In genomic region chr11:120912504-120912903, GRCh38 we compare ENCODE assay signal across 8 cellular contexts.
A peak's percentile ranks its signal among the peaks of the same experiment; 100 is the strongest.
DNase-seq lines count a peak whose midpoint lies in the region; ATAC-seq and TF ChIP-seq lines count a peak whose summit lies in the region.

No MANE protein-coding gene starts in this region.

- peak; percentile 3 for DNase-seq in NCI-H2196 treated with DMSO at 0.1 percent for 48 hours (lab: John Stamatoyannopoulos, UW; ENCODE audit: unreplicated experiment)
- no peak for DNase-seq in NCI-H2196 (lab: John Stamatoyannopoulos, UW; ENCODE audit: unreplicated experiment)
- peak; percentile 62 for DNase-seq in NCI-H69 (lab: John Stamatoyannopoulos, UW)
- peak; percentile 40 for DNase-seq in fibroblast of gingiva (ENCODE audit: low read depth)
- peak; percentile 5 for DNase-seq in skeletal muscle cell (ENCODE audit: low read depth)
- no peak for DNase-seq in thyroid gland

- intact Hi-C loops in thyroid gland (cut with DNase I): no loop called here

- H3K27ac ChIP-seq in thyroid gland: no peak overlapping the region

- no peaks in the 10 kb centered on the region for H3K27me3 ChIP-seq in thyroid gland

- no peak for TF ChIP-seq POLR2A in thyroid gland (IDR thresholded peaks at IDR 0.05)

- no peaks in the 10 kb centered on the region for H3K36me3 ChIP-seq in thyroid gland

- no peaks in the 10 kb centered on the region for H3K9me3 ChIP-seq in thyroid gland

- 57 to 63% methylated on average over 5 of the region's 5 CpGs for WGBS in thyroid gland, 2 donors

- no peak overlapping the region for H3K4me3 ChIP-seq in skeletal muscle cell (ENCODE audit: low read depth, low read length)
- no peak overlapping the region for H3K4me3 ChIP-seq in thyroid gland (replicated peaks in 1 of 3)

- no peak for TF ChIP-seq CTCF in thyroid gland (IDR thresholded peaks at IDR 0.05)

- ATAC-seq in HG03280 (IDR thresholded peaks at IDR 0.05; ENCODE audit: unreplicated experiment) (no peak), HG03045 (IDR thresholded peaks at IDR 0.05; ENCODE audit: unreplicated experiment) (no peak)

- H3K4me1 ChIP-seq in thyroid gland: no peaks in the 10 kb centered on the region

Comparison
In these comparisons a context has a peak if more than half of its experiments do, and no peak if none do; other contexts are left out.
1. DNase-seq: peak in NCI-H2196 treated with DMSO at 0.1 percent for 48 hours (single experiment), NCI-H69 (single experiment), fibroblast of gingiva (single experiment) and skeletal muscle cell (single experiment); none in NCI-H2196 (single experiment) and thyroid gland (0 of 2).